26 cellular contexts compared by ENCODE assay signal in genomic region chr14:83173687-83174086, GRCh38.
"Had no signal": no experiment of that assay in that cellular context is flagged by ENCODE, and none has a peak within 500 bp of the region (broad histone marks: within the 10 kb centered on the region; RNA-seq: fewer than 3 reads in every experiment).

No MANE protein-coding gene starts in this region.

- FAIRE-seq: keratinocyte had no signal

- H3K27me3 ChIP-seq: ascending aorta, right atrium auricular region, suprapubic skin, tibial artery, upper lobe of right lung had no signal

- H3K4me3 ChIP-seq: ascending aorta, mucosa of descending colon, right atrium auricular region, suprapubic skin, tibial artery, upper lobe of right lung had no signal

- H3K36me3 ChIP-seq: ascending aorta, right atrium auricular region, suprapubic skin, tibial artery, upper lobe of right lung, WERI-Rb-1 had no signal

- DNase-seq: activated CD4-positive, alpha-beta memory T cell treated with anti-CD3 and anti-CD28 coated beads for 36 hours; activated CD4-positive, alpha-beta T cell treated with anti-CD3 and anti-CD28 coated beads, Interleukin-2, amount 10 ng/mL, durations not matched to agents 24 days and 14 days; activated CD4-positive, CD25-positive, alpha-beta regulatory T cell treated with anti-CD3 and anti-CD28 coated beads, Interleukin-2, amount 50 U/mL, for 72 hours; activated CD8-positive, alpha-beta memory T cell treated with anti-CD3 and anti-CD28 coated beads, Interleukin-2, amount 50 U/mL, for 4 hours; activated gamma-delta T cell; activated naive CD4-positive, alpha-beta T cell treated with anti-CD3 and anti-CD28 coated beads, Interleukin-2, amount 10 ng/mL, durations not matched to agents 7 days and 5 days; activated naive CD8-positive, alpha-beta T cell treated with anti-CD3 and anti-CD28 coated beads, Interleukin-2, amount 10 ng/mL, durations not matched to agents 7 days and 5 days; activated T-cell treated with anti-CD3 and anti-CD28 coated beads, Interleukin-2, amount 50 U/mL, for 24 hours; caudate nucleus; cortex of kidney; effector memory CD8-positive, alpha-beta T cell; head of caudate nucleus; hippocampal formation; left cardiac atrium; left ventricle myocardium superior; mucosa of descending colon; stimulated activated CD4-positive, alpha-beta T cell treated with anti-CD3 and anti-CD28 coated beads, Interleukin-15, amount 100 ng/mL, for 24 hours; stimulated activated naive CD4-positive, alpha-beta T cell; tibial artery; upper lobe of right lung; WERI-Rb-1 had no signal

- H3K4me1 ChIP-seq: ascending aorta, right atrium auricular region, suprapubic skin, upper lobe of right lung had no signal

- H3K9me3 ChIP-seq: ascending aorta, right atrium auricular region, suprapubic skin, tibial artery, upper lobe of right lung had no signal

- H3K27ac ChIP-seq: ascending aorta, right atrium auricular region, suprapubic skin, tibial artery, upper lobe of right lung, WERI-Rb-1 had no signal

- ATAC-seq: effector memory CD8-positive, alpha-beta T cell; left cardiac atrium; left ventricle myocardium superior; mucosa of descending colon; natural killer cell treated with Interleukin-12 subunit alpha and Interleukin-12 subunit beta and Interleukin-15 and Interleukin-18, amount 100 ng/mL, for 72 hours; upper lobe of right lung had no signal
